ENCODE assay signal across 17 cellular contexts in the genomic region with DNA sequence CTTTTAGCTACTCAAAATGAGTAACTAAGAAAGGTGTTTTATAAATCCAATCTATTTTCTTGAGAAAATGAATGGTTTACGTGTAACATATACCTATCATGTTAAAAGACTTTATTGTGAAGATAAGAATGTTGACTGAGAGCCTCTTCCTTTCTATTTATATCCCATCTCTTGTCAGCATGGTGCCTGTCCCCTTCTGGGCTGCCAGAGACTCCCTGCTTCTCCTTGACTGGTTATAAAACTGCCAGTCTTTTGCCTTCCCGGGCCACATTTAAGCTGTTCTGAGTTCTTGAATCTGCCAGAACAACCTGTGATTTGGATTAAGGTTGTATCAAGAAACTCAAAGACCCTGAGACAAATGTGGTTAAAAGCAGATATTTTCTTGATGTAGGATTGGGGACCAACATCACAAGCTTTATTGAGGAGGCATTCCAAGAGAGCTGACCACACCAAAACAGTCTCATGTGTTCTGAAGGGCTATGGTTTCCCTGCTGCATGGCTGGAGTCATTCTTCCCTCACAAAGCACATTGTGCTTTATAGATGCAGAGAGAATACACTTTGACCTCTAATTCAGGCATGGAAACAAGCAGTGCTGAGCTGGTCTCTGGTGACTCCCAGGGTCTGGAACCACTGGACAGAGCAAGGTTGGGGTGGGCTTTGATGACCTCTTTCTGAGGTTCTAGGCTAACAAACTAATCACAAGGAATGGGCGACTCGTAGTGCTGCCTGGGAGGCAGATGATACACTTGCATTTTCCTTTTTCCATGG.
DNase-seq lines count a peak whose midpoint lies in the region; ATAC-seq and TF ChIP-seq lines count a peak whose summit lies in the region.
"Had no signal": no experiment of that assay in that cellular context is flagged by ENCODE, and none has a peak within 500 bp of the region (broad histone marks: within the 10 kb centered on the region; RNA-seq: fewer than 3 reads in every experiment).

No MANE protein-coding gene starts in this region.

- H3K9me3 Mint-ChIP-seq in stimulated activated naive B cell treated with anti-CD40 and anti-IgM and Interleukin-4, amounts not matched to agents 10 μg/mL and 1 μg/mL and 100 μg/mL, for 72 hours = peaks cover 0 to 4% of the 10 kb centered on the region in 2 donors
- peaks cover 3% of the 10 kb centered on the region for H3K9me3 Mint-ChIP-seq in activated CD4-positive, alpha-beta T cell treated with anti-CD3 and anti-CD28 coated beads, Interleukin-2, amount 10 ng/mL, durations not matched to agents 7 days and 5 days
- H3K9me3 Mint-ChIP-seq: CD8-positive, alpha-beta memory T cell; natural killer cell; T-helper 2 cell treated with Interferon-gamma antibody and Interleukin-4, amounts not matched to agents 5 μg/mL and 100 μg/mL, for 36 hours had no signal

- H2AFZ ChIP-seq in osteoblast (ENCODE audit: low read length) = peak overlapping the region; percentile 11

- BruUV-seq in Panc1 (replicated peaks; lab: Mats Ljungman, UMichigan) = no TSS peak

- H3K79me2 ChIP-seq in osteoblast (ENCODE audit: insufficient read depth, low read length) = no peaks in the 10 kb centered on the region

- H3K4me3 ChIP-seq in Panc1 (ENCODE audit: low read depth in 2 of 2, low read length in 2 of 2) = no peak overlapping the region
- H3K4me3 ChIP-seq in osteoblast (ENCODE audit: insufficient read depth, low read length) = no peak overlapping the region
- H3K4me3 ChIP-seq: gastrocnemius medialis had no signal

- in situ Hi-C loops in Panc1 (cut with HindIII; ENCODE audit: low pct_unique_long_range_greater_than_20kb, low sequenced_read_pairs) = no loop called here

- CTCF ChIA-PET in Panc1 (lab: Charles Lee) = no interaction called here
- CTCF ChIA-PET in activated CD4-positive, alpha-beta T cell treated with anti-CD3 and anti-CD28 coated beads, Interleukin-2, amount 10 ng/mL, durations not matched to agents 7 days and 5 days (lab: Charles Lee) = interaction anchor here (0.6 to 1.4 kb wide), 2 partner anchors 13 to 14 kb away, joined by 3 read pairs; no protein-coding TSS in a partner anchor

- H3K27me3 ChIP-seq in Panc1 (ENCODE audit: control insufficient read depth, insufficient read depth, low read length) (no peaks in the 10 kb centered on the region), foreskin keratinocyte (no peaks in the 10 kb centered on the region), osteoblast (ENCODE audit: insufficient read depth, low read length) (no peaks in the 10 kb centered on the region)
- H3K27me3 ChIP-seq: gastrocnemius medialis had no signal

- peak overlapping the region; percentile 99 for H3K27ac ChIP-seq in C4-2B
- peak overlapping the region; percentile 78 for H3K27ac ChIP-seq in Panc1 (ENCODE audit: low read length)
- H3K27ac ChIP-seq in foreskin keratinocyte = peak overlapping the region; percentile 23
- peak overlapping the region; percentile 98 for H3K27ac ChIP-seq in osteoblast (ENCODE audit: low read depth, low read length)
- H3K27ac ChIP-seq: gastrocnemius medialis had no signal

- intact Hi-C loops in Panc1 (cut with micrococcal nuclease; ENCODE audit: unreplicated experiment) = no loop called here

- H3K36me3 ChIP-seq in Panc1 (ENCODE audit: control insufficient read depth, insufficient read depth, low read length) (no peaks in the 10 kb centered on the region), osteoblast (ENCODE audit: insufficient read depth, low read length) (no peaks in the 10 kb centered on the region)
- H3K36me3 ChIP-seq: gastrocnemius medialis had no signal

- no peaks in the 10 kb centered on the region for H4K20me1 ChIP-seq in osteoblast (ENCODE audit: insufficient read depth, low read length)

- DNase-seq in Panc1 (ENCODE audit: low read depth, low spot score) (no peak), foreskin keratinocyte (no peak), osteoblast (ENCODE audit: insufficient read length, low spot score, missing footprints) (peak; percentile 56), SHP77 treated with DMSO at 0.1 percent for 48 hours (lab: John Stamatoyannopoulos, UW) (no peak), ecto neural progenitor cell (ENCODE audit: low spot score) (no peak)
- DNase-seq in stimulated activated naive B cell treated with anti-CD40 and anti-IgM and Interleukin-4, amounts not matched to agents 10 μg/mL and 1 μg/mL and 100 μg/mL, for 72 hours = no peak
- no peak for DNase-seq in activated CD4-positive, alpha-beta T cell treated with anti-CD3 and anti-CD28 coated beads, Interleukin-2, amount 10 ng/mL, durations not matched to agents 7 days and 5 days
- DNase-seq: activated CD4-positive, CD25-positive, alpha-beta regulatory T cell treated with anti-CD3 and anti-CD28 coated beads, Interleukin-2, amount 50 U/mL, for 72 hours; activated CD8-positive, alpha-beta memory T cell treated with anti-CD3 and anti-CD28 coated beads, Interleukin-2, amount 10 ng/mL, durations not matched to agents 7 days and 5 days; CD8-positive, alpha-beta memory T cell; DMS79 treated with DMSO at 0.1 percent for 48 hours; gastrocnemius medialis; natural killer cell; NCI-H187; NCI-H510A treated with DMSO at 0.1 percent for 48 hours had no signal

- no peak overlapping the region for H3K27ac Mint-ChIP-seq in stimulated activated naive B cell treated with anti-CD40 and anti-IgM and Interleukin-4, amounts not matched to agents 10 μg/mL and 1 μg/mL and 100 μg/mL, for 72 hours
- H3K27ac Mint-ChIP-seq in activated CD4-positive, alpha-beta T cell treated with anti-CD3 and anti-CD28 coated beads, Interleukin-2, amount 10 ng/mL, durations not matched to agents 7 days and 5 days = no peak overlapping the region
- H3K27ac Mint-ChIP-seq: activated CD8-positive, alpha-beta memory T cell treated with anti-CD3 and anti-CD28 coated beads, Interleukin-2, amount 10 ng/mL, durations not matched to agents 7 days and 5 days; CD8-positive, alpha-beta memory T cell; natural killer cell; T-helper 2 cell treated with Interferon-gamma antibody and Interleukin-4, amounts not matched to agents 5 μg/mL and 100 μg/mL, for 36 hours had no signal

- H3K9me3 ChIP-seq in Panc1 (ENCODE audit: control insufficient read depth, insufficient read depth, low read depth, low read length) = no peaks in the 10 kb centered on the region; the same call in 1 of the 2 replicates
- H3K9me3 ChIP-seq in osteoblast (ENCODE audit: low read depth, low read length) = no peaks in the 10 kb centered on the region
- H3K9me3 ChIP-seq: gastrocnemius medialis had no signal

- POLR2A ChIA-PET in Panc1 (lab: Charles Lee) = no interaction called here
- POLR2A ChIA-PET in activated CD4-positive, alpha-beta T cell treated with anti-CD3 and anti-CD28 coated beads, Interleukin-2, amount 10 ng/mL, durations not matched to agents 7 days and 5 days (lab: Charles Lee) = no interaction called here

- H3K4me3 Mint-ChIP-seq in stimulated activated naive B cell treated with anti-CD40 and anti-IgM and Interleukin-4, amounts not matched to agents 10 μg/mL and 1 μg/mL and 100 μg/mL, for 72 hours = no peak overlapping the region
- H3K4me3 Mint-ChIP-seq in activated CD4-positive, alpha-beta T cell treated with anti-CD3 and anti-CD28 coated beads, Interleukin-2, amount 10 ng/mL, durations not matched to agents 7 days and 5 days = no peak overlapping the region
- H3K4me3 Mint-ChIP-seq: activated CD8-positive, alpha-beta memory T cell treated with anti-CD3 and anti-CD28 coated beads, Interleukin-2, amount 10 ng/mL, durations not matched to agents 7 days and 5 days; CD8-positive, alpha-beta memory T cell; natural killer cell; T-helper 2 cell treated with Interferon-gamma antibody and Interleukin-4, amounts not matched to agents 5 μg/mL and 100 μg/mL, for 36 hours had no signal

- ATAC-seq in Panc1 (0 out of 2 replicates have a peak, but pooled peaks have one; percentile 3), foreskin keratinocyte (no peak)
- no peak for ATAC-seq in stimulated activated naive B cell treated with anti-CD40 and anti-IgM and Interleukin-4, amounts not matched to agents 10 μg/mL and 1 μg/mL and 100 μg/mL, for 72 hours (replicated peaks)
- ATAC-seq: activated CD8-positive, alpha-beta memory T cell treated with anti-CD3 and anti-CD28 coated beads, Interleukin-2, amount 10 ng/mL, durations not matched to agents 7 days and 5 days; gastrocnemius medialis; natural killer cell had no signal

- H3K4me2 ChIP-seq in osteoblast (ENCODE audit: insufficient read depth, low read length) = peak overlapping the region; percentile 11

- H3K36me3 Mint-ChIP-seq in stimulated activated naive B cell treated with anti-CD40 and anti-IgM and Interleukin-4, amounts not matched to agents 10 μg/mL and 1 μg/mL and 100 μg/mL, for 72 hours = no peaks in the 10 kb centered on the region
- no peaks in the 10 kb centered on the region for H3K36me3 Mint-ChIP-seq in activated CD4-positive, alpha-beta T cell treated with anti-CD3 and anti-CD28 coated beads, Interleukin-2, amount 10 ng/mL, durations not matched to agents 7 days and 5 days (ENCODE audit: low read depth)
- H3K36me3 Mint-ChIP-seq: natural killer cell had no signal

- H3K4me1 Mint-ChIP-seq in stimulated activated naive B cell treated with anti-CD40 and anti-IgM and Interleukin-4, amounts not matched to agents 10 μg/mL and 1 μg/mL and 100 μg/mL, for 72 hours = peaks cover 0 to 2% of the 10 kb centered on the region in 2 donors
- H3K4me1 Mint-ChIP-seq in activated CD4-positive, alpha-beta T cell treated with anti-CD3 and anti-CD28 coated beads, Interleukin-2, amount 10 ng/mL, durations not matched to agents 7 days and 5 days = peaks cover 4% of the 10 kb centered on the region

- peaks cover 16 to 19% of the 10 kb centered on the region in 2 donors for H3K27me3 Mint-ChIP-seq in stimulated activated naive B cell treated with anti-CD40 and anti-IgM and Interleukin-4, amounts not matched to agents 10 μg/mL and 1 μg/mL and 100 μg/mL, for 72 hours
- H3K27me3 Mint-ChIP-seq in activated CD4-positive, alpha-beta T cell treated with anti-CD3 and anti-CD28 coated beads, Interleukin-2, amount 10 ng/mL, durations not matched to agents 7 days and 5 days = peaks cover 18% of the 10 kb centered on the region
- H3K27me3 Mint-ChIP-seq: activated CD8-positive, alpha-beta memory T cell treated with anti-CD3 and anti-CD28 coated beads, Interleukin-2, amount 10 ng/mL, durations not matched to agents 7 days and 5 days had no signal

- H3K4me1 ChIP-seq in Panc1 (ENCODE audit: control insufficient read depth, insufficient read depth, low read length) (peaks cover 14% of the 10 kb centered on the region), foreskin keratinocyte (peaks cover 2% of the 10 kb centered on the region), osteoblast (ENCODE audit: insufficient read depth, low read length) (peaks cover 57% of the 10 kb centered on the region)

- no peak for TF ChIP-seq CTCF in C4-2B (conservative IDR thresholded peaks at IDR 0.05)
- no peak for TF ChIP-seq CTCF in Panc1 (IDR thresholded peaks at IDR 0.05)
- no peak for TF ChIP-seq CTCF in foreskin keratinocyte (conservative IDR thresholded peaks at IDR 0.05)
- TF ChIP-seq CTCF in osteoblast (IDR thresholded peaks at IDR 0.05; ENCODE audit: extremely low read depth, low read depth, low read length) = no peak

Comparison
In these comparisons a context has a peak if more than half of its experiments do, and no peak if none do; other contexts are left out.
1. H3K27ac ChIP-seq: peak in every context shown above with its lines; median percentile 99 in C4-2B; 98 in osteoblast; 78 in Panc1; 23 in foreskin keratinocyte.